8 cellular contexts compared by ENCODE assay signal in the genomic region with DNA sequence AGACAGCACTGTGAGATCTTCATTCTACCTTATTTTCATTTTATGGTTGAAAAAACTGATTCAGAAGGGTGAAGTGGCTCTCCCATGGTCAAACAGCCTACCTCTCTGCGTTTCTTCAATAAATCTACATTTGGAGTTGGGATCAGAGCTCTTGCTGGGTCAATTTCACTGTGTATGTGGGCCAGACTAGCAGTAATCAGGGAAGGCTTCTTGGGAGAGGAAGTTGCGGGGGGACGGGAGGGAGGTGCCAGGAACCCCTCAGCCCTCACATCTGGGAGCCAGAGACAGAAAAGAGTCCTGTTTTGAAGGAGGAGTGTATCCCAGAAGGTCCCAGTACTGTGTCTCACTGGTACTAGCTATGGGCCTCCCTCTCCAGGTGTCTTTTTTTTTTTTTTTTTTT. TPM values are rescaled to one million over a fixed set of nuclear protein-coding genes. Genes with fewer than 3 reads are reported as not detected.
DNase-seq lines count a peak whose midpoint lies in the region; ATAC-seq and TF ChIP-seq lines count a peak whose summit lies in the region.

No MANE protein-coding gene starts in this region.

- H3K9ac ChIP-seq in DND-41 (ENCODE audit: low read depth, low read length), result peak overlapping the region; percentile 81
- H3K9ac ChIP-seq in trophoblast cell (ENCODE audit: low read length), result peak overlapping the region; percentile 92

- peaks cover 6% of the 10 kb centered on the region for H3K79me1 ChIP-seq in trophoblast cell (ENCODE audit: low read length)

- peak overlapping the region; percentile 93 for H4K8ac ChIP-seq in trophoblast cell (ENCODE audit: low read depth, low read length)

- 0 out of 2 replicates have a peak, but pooled peaks cover 6% of the 10 kb centered on the region for H4K20me1 ChIP-seq in DND-41 (ENCODE audit: insufficient read depth, low read length)

- H3K4ac ChIP-seq in trophoblast cell (ENCODE audit: low read depth, low read length), result peak overlapping the region; percentile 94

- no peak overlapping the region for H3K14ac ChIP-seq in trophoblast cell (ENCODE audit: low read length)

- H3K27me3 ChIP-seq in DND-41 (ENCODE audit: insufficient read depth, low read length, poor library complexity) (no peaks in the 10 kb centered on the region), Panc1 (ENCODE audit: control insufficient read depth, insufficient read depth, low read length) (no peaks in the 10 kb centered on the region), trophoblast cell (ENCODE audit: insufficient read depth, low read length) (no peaks in the 10 kb centered on the region)

- H3K4me3 ChIP-seq in DND-41 (ENCODE audit: low read depth in 1 of 2, low read length in 2 of 2) (peak overlapping the region; percentile 63 to 83), Panc1 (ENCODE audit: low read depth in 2 of 2, low read length in 2 of 2) (peak overlapping the region; percentile 89 to 94), epithelial cell of esophagus (ENCODE audit: low read length) (peak overlapping the region; percentile 96), trophoblast cell (ENCODE audit: low read depth, low read length) (no peak overlapping the region)

- H3K4me1 ChIP-seq in DND-41 (ENCODE audit: insufficient read depth, low read length) (peaks cover 24% of the 10 kb centered on the region), Panc1 (ENCODE audit: control insufficient read depth, insufficient read depth, low read length) (0 out of 2 replicates have a peak, but pooled peaks cover 5% of the 10 kb centered on the region), trophoblast cell (ENCODE audit: control insufficient read depth in 1 of 2, insufficient read depth in 2 of 2, low read length in 2 of 2) (peaks cover 0 to 9% of the 10 kb centered on the region in 2 experiments)

- H2AFZ ChIP-seq in DND-41 (ENCODE audit: low read depth, low read length) (no peak overlapping the region), trophoblast cell (ENCODE audit: insufficient read depth, low read length, poor library complexity) (no peak overlapping the region)

- in situ Hi-C loops in Panc1 (cut with HindIII; ENCODE audit: low pct_unique_long_range_greater_than_20kb, low sequenced_read_pairs), result no loop called here

- H3K36me3 ChIP-seq in DND-41 (ENCODE audit: insufficient read depth, low read length) (peaks cover 32% of the 10 kb centered on the region), Panc1 (ENCODE audit: control insufficient read depth, insufficient read depth, low read length) (peaks cover 5% of the 10 kb centered on the region; the same call in 1 of the 2 replicates), trophoblast cell (ENCODE audit: control insufficient read depth in 1 of 2, insufficient read depth in 2 of 2, low read length in 2 of 2) (peaks cover 19 to 22% of the 10 kb centered on the region in 2 experiments)

- POLR2A ChIA-PET in Panc1 (lab: Charles Lee), result interaction anchor here (0.6 kb wide), 1 partner anchor 14 kb away, joined by 3 read pairs; no protein-coding TSS in a partner anchor

- peak overlapping the region; percentile 75 for H3K27ac ChIP-seq in DND-41 (ENCODE audit: low read length)
- H3K27ac ChIP-seq in Panc1 (ENCODE audit: low read length), result peak overlapping the region; percentile 96
- no peak overlapping the region for H3K27ac ChIP-seq in trophoblast cell (ENCODE audit: low read depth, low read length)

- ATAC-seq in DND-41 (ENCODE audit: insufficient read depth, low read depth) (no peak), Panc1 (no peak), GM19452 (IDR thresholded peaks at IDR 0.05; ENCODE audit: unreplicated experiment) (no peak)

- H2AK5ac ChIP-seq in trophoblast cell (ENCODE audit: low read length), result no peak overlapping the region

- no peak overlapping the region for H2BK5ac ChIP-seq in trophoblast cell (ENCODE audit: low read depth, low read length, poor library complexity)

- intact Hi-C loops in Panc1 (cut with micrococcal nuclease; ENCODE audit: unreplicated experiment), result no loop called here
- intact Hi-C loops in posterior vena cava (cut with DNase I), result no loop called here

- BruUV-seq in Panc1 (replicated peaks; lab: Mats Ljungman, UMichigan), result no TSS peak

- no CpG with 5 or more reads among the region's 3 CpGs for WGBS in trophoblast cell (ENCODE audit: extremely low coverage, insufficient coverage, insufficient read length)

- H3K4me2 ChIP-seq in DND-41 (ENCODE audit: insufficient read depth, low read length), result peak overlapping the region; percentile 91
- H3K4me2 ChIP-seq in trophoblast cell (ENCODE audit: low read length), result peak overlapping the region; percentile 96

- H3K79me2 ChIP-seq in DND-41 (ENCODE audit: insufficient read depth, low read length) (peaks cover 39% of the 10 kb centered on the region), trophoblast cell (ENCODE audit: control insufficient read depth, insufficient read depth, low read length, poor library complexity) (peaks cover 9% of the 10 kb centered on the region)

- no peak overlapping the region for H3K23ac ChIP-seq in trophoblast cell (ENCODE audit: low read length)

- H4K91ac ChIP-seq in trophoblast cell (ENCODE audit: low read depth, low read length), result no peak overlapping the region

- peak overlapping the region; percentile 29 for H3K18ac ChIP-seq in trophoblast cell (ENCODE audit: low read length)

- no peak overlapping the region for H4K12ac ChIP-seq in trophoblast cell (ENCODE audit: low read depth, low read length)

- TF ChIP-seq CTCF in DND-41 (IDR thresholded peaks at IDR 0.05; ENCODE audit: borderline replicate concordance, extremely low read depth, low read length, poor library complexity, severe bottlenecking), result no peak
- TF ChIP-seq CTCF in Panc1 (IDR thresholded peaks at IDR 0.05), result no peak
- no peak for TF ChIP-seq CTCF in epithelial cell of esophagus (IDR thresholded peaks at IDR 0.05; ENCODE audit: insufficient read depth, low read depth, low read length, missing control alignments)

- no peaks in the 10 kb centered on the region for H3K9me3 ChIP-seq in DND-41 (ENCODE audit: insufficient read depth, low read length, severe bottlenecking)
- H3K9me3 ChIP-seq in Panc1 (ENCODE audit: control insufficient read depth, insufficient read depth, low read depth, low read length), result no peaks in the 10 kb centered on the region
- no peaks in the 10 kb centered on the region for H3K9me3 ChIP-seq in trophoblast cell (ENCODE audit: insufficient read depth, low read depth, low read length)

- CTCF ChIA-PET in Panc1 (lab: Charles Lee), result interaction anchor here (0.6 to 0.7 kb wide), 2 partner anchors 213 to 450 kb away, joined by 4 to 5 read pairs; no protein-coding TSS in a partner anchor

- no peak overlapping the region for H2BK120ac ChIP-seq in trophoblast cell (ENCODE audit: insufficient read depth, low read length, poor library complexity)

- no peak overlapping the region for H2BK12ac ChIP-seq in trophoblast cell (ENCODE audit: low read length)

- DNase-seq in DND-41, result no peak
- no peak for DNase-seq in Panc1 (ENCODE audit: low read depth, low spot score)
- no peak for DNase-seq in epithelial cell of esophagus (ENCODE audit: low read depth)
- no peak for DNase-seq in trophoblast cell
- DNase-seq in T1000 (lab: John Stamatoyannopoulos, UW), result no peak
- DNase-seq in cerebellum (ENCODE audit: low spot score), result no peak
- no peak for DNase-seq in posterior vena cava (ENCODE audit: low spot score)

RNA-seq across cellular contexts. Expression of a gene that starts 0.9 kb away (rescaled TPM):
- total RNA-seq in Panc1 (2021; ENCODE audit: unreplicated experiment), result 106 TPM
- polyA plus RNA-seq in Panc1 (2012; ENCODE audit: insufficient read length), result 143 TPM
- 112 and 120 TPM in 2 replicates for polyA plus RNA-seq in trophoblast cell (2013)
- total RNA-seq in cerebellum, result 23.6 TPM
- 10 to 100 TPM; 63.9 to 75.2 TPM for total RNA-seq in posterior vena cava

RNA-seq across cellular contexts. Expression of a gene that starts 13.1 kb away (rescaled TPM):
- total RNA-seq in Panc1 (2021; ENCODE audit: unreplicated experiment), result 907 TPM
- 1,116 TPM for polyA plus RNA-seq in Panc1 (2012; ENCODE audit: insufficient read length)
- 1,411 and 1,415 TPM in 2 replicates for polyA plus RNA-seq in trophoblast cell (2013)
- total RNA-seq in cerebellum, result 435 TPM
- 100 to 1,000 TPM; 725 to 767 TPM for total RNA-seq in posterior vena cava

RNA-seq across cellular contexts. Expression of a gene that starts 15.2 kb away (rescaled TPM):
- 182 TPM for total RNA-seq in Panc1 (2021; ENCODE audit: unreplicated experiment)
- 479 TPM for polyA plus RNA-seq in Panc1 (2012; ENCODE audit: insufficient read length)
- polyA plus RNA-seq in trophoblast cell (2013), result 152 and 154 TPM in 2 replicates
- total RNA-seq in cerebellum, result 81.4 TPM
- total RNA-seq in posterior vena cava, result 100 to 1,000 TPM; 189 to 224 TPM

RNA-seq across cellular contexts. Expression of a gene that starts 30.0 kb away (rescaled TPM):
- total RNA-seq in Panc1 (2021; ENCODE audit: unreplicated experiment) (32.0 TPM), cerebellum (17.1 TPM), posterior vena cava (10 to 100 TPM; 38.0 to 48.1 TPM)
- polyA plus RNA-seq in Panc1 (2012; ENCODE audit: insufficient read length), result 45.7 TPM
- 64.9 and 69.3 TPM in 2 replicates for polyA plus RNA-seq in trophoblast cell (2013)

RNA-seq across cellular contexts. Expression of a gene that starts 36.7 kb away (rescaled TPM):
- total RNA-seq in Panc1 (2021; ENCODE audit: unreplicated experiment), result 18.6 TPM
- 15.9 TPM for polyA plus RNA-seq in Panc1 (2012; ENCODE audit: insufficient read length)
- 26.7 and 26.8 TPM in 2 replicates for polyA plus RNA-seq in trophoblast cell (2013)
- 7.2 TPM for total RNA-seq in cerebellum
- total RNA-seq in posterior vena cava, result 10 to 100 TPM; 19.5 to 20.7 TPM
